ENCODE assay signal across 21 cellular contexts in genomic region chr1:156513189-156513588, GRCh38. TPM values are rescaled to one million over a fixed set of nuclear protein-coding genes. Genes with fewer than 3 reads are reported as not detected.
DNase-seq lines count a peak whose midpoint lies in the region; ATAC-seq and TF ChIP-seq lines count a peak whose summit lies in the region.
"Had no signal": no experiment of that assay in that cellular context is flagged by ENCODE, and none has a peak within 500 bp of the region (broad histone marks: within the 10 kb centered on the region; RNA-seq: fewer than 3 reads in every experiment).

No MANE protein-coding gene starts in this region.

- H3K4me3 ChIP-seq in heart right ventricle (no peak overlapping the region), esophagus muscularis mucosa (no peak overlapping the region)

- H3K4me1 Mint-ChIP-seq in natural killer cell, result peaks cover 14 to 23% of the 10 kb centered on the region in 2 donors
- peaks cover 28% of the 10 kb centered on the region for H3K4me1 Mint-ChIP-seq in nephron progenitor cell

- peaks cover 9 to 38% (median 27%) of the 10 kb centered on the region in 9 donors for H3K4me1 ChIP-seq in heart right ventricle
- peaks cover 29 to 56% (median 55%) of the 10 kb centered on the region in 4 donors for H3K4me1 ChIP-seq in esophagus muscularis mucosa
- H3K4me1 ChIP-seq: BE2C had no signal

- H3K27me3 Mint-ChIP-seq in natural killer cell (ENCODE audit: low read depth in 2 of 2), result no peaks in the 10 kb centered on the region
- peaks cover 21% of the 10 kb centered on the region for H3K27me3 Mint-ChIP-seq in nephron progenitor cell (ENCODE audit: low read depth, poor library complexity)
- H3K27me3 Mint-ChIP-seq: IgD-negative memory B cell had no signal

- no peak for TF ChIP-seq POLR2A in esophagus muscularis mucosa (IDR thresholded peaks at IDR 0.05; ENCODE audit: low read depth)

- no peak for TF ChIP-seq EP300 in esophagus muscularis mucosa (IDR thresholded peaks at IDR 0.05)

- peak; percentile 35 for DNase-seq in cardiac septum (ENCODE audit: low spot score)
- no peak for DNase-seq in heart right ventricle
- DNase-seq in esophagus muscularis mucosa (ENCODE audit: extremely low spot score), result no peak
- DNase-seq in posterior vena cava (ENCODE audit: low spot score), result peak; percentile 26
- no peak for DNase-seq in substantia nigra (lab: John Stamatoyannopoulos, UW)
- DNase-seq in natural killer cell, result no peak
- no peak for DNase-seq in nephron progenitor cell
- DNase-seq in stimulated activated naive CD4-positive, alpha-beta T cell treated with Interleukin-2 at 50 U/mL for 16 hours (lab: John Stamatoyannopoulos, UW), result no peak
- DNase-seq: 8988T, BE2C, HCEC 1CT, MV-4-11, NCI-H1694, NCI-H2081, NCI-H2171, NCI-H524 treated with DMSO at 0.1 percent for 48 hours, NCI-H82, SIG-M5 had no signal

- H3K27me3 ChIP-seq in heart right ventricle, result no peaks in the 10 kb centered on the region
- H3K27me3 ChIP-seq in esophagus muscularis mucosa, result no peaks in the 10 kb centered on the region
- H3K27me3 ChIP-seq: BE2C had no signal

- H3K36me3 ChIP-seq in heart right ventricle (no peaks in the 10 kb centered on the region), esophagus muscularis mucosa (no peaks in the 10 kb centered on the region)
- H3K36me3 ChIP-seq: BE2C had no signal

- H3K9me3 Mint-ChIP-seq in natural killer cell (no peaks in the 10 kb centered on the region), nephron progenitor cell (no peaks in the 10 kb centered on the region)
- H3K9me3 Mint-ChIP-seq: IgD-negative memory B cell had no signal

- H3K4me3 Mint-ChIP-seq in natural killer cell (no peak overlapping the region), nephron progenitor cell (no peak overlapping the region)
- H3K4me3 Mint-ChIP-seq: IgD-negative memory B cell had no signal

- WGBS in heart right ventricle, 2 donors, result 79 to 84% methylated on average over 9 of the region's 9 CpGs
- WGBS in esophagus muscularis mucosa, result 63% methylated on average over 9 of the region's 9 CpGs

- H3K9me3 ChIP-seq in heart right ventricle (no peaks in the 10 kb centered on the region), esophagus muscularis mucosa (no peaks in the 10 kb centered on the region)
- H3K9me3 ChIP-seq: BE2C had no signal

- no peak for TF ChIP-seq CTCF in heart right ventricle (IDR thresholded peaks at IDR 0.05)
- no peak for TF ChIP-seq CTCF in esophagus muscularis mucosa (IDR thresholded peaks at IDR 0.05)
- no peak for TF ChIP-seq CTCF in natural killer cell (IDR thresholded peaks at IDR 0.05)
- TF ChIP-seq CTCF in nephron progenitor cell (IDR thresholded peaks at IDR 0.05), result no peak

- no peak overlapping the region for H3K27ac Mint-ChIP-seq in natural killer cell
- H3K27ac Mint-ChIP-seq in nephron progenitor cell, result no peak overlapping the region
- H3K27ac Mint-ChIP-seq: IgD-negative memory B cell had no signal

- ATAC-seq in heart right ventricle (no peak), natural killer cell (no peak)
- ATAC-seq: Panc1, SK-N-SH treated with all-trans-retinoic acid at 6 μM for 48 hours had no signal

- H3K27ac ChIP-seq in heart right ventricle (no peak overlapping the region), esophagus muscularis mucosa (replicated peaks in 1 of 4) (peak overlapping the region; percentile 51 to 100 (median 98)), substantia nigra (ENCODE audit: low read depth, low read length, poor library complexity, severe bottlenecking) (no peak overlapping the region)

- H3K36me3 Mint-ChIP-seq in natural killer cell (no peaks in the 10 kb centered on the region), nephron progenitor cell (ENCODE audit: low read depth) (no peaks in the 10 kb centered on the region)
- H3K36me3 Mint-ChIP-seq: IgD-negative memory B cell had no signal

- intact Hi-C loops in cardiac septum (cut with DNase I), result loop anchor here (5.0 kb wide), 1 partner anchor 34 kb away; no protein-coding TSS in a partner anchor
- intact Hi-C loops in heart right ventricle (cut with DNase I), result loop anchor here in 2 of 10 donors (5.0 kb wide), 1 partner anchor 69 kb away; no protein-coding TSS in a partner anchor
- intact Hi-C loops in esophagus muscularis mucosa (cut with DNase I), result no loop called here
- intact Hi-C loops in posterior vena cava (cut with DNase I), result loop anchor here in 1 of 2 donors (10.0 kb wide), 1 partner anchor 72 kb away; no protein-coding TSS in a partner anchor
- intact Hi-C loops in natural killer cell (cut with micrococcal nuclease), result no loop called here

RNA-seq across cellular contexts. Expression of gene MEF2D, which starts 12.6 kb away (rescaled TPM):
- total RNA-seq in cardiac septum (93.1 TPM), heart right ventricle (100 to 1,000 TPM in 4 of 10 donors, 10 to 100 TPM in 6; 81.1 to 127 (median 96.5) TPM), esophagus muscularis mucosa (100 to 1,000 TPM in 3 of 4 donors, 10 to 100 TPM in 1; 78.0 to 138 (median 115) TPM), posterior vena cava (100 to 1,000 TPM in 1 of 2 donors, 10 to 100 TPM in 1; 77.5 to 102 TPM), natural killer cell (100 to 1,000 TPM; 232 to 298 (median 284) TPM)
- polyA plus RNA-seq in heart right ventricle, result 10 to 100 TPM; 31.6 to 37.7 TPM

RNA-seq across cellular contexts. Expression of gene IQGAP3, which starts 59.2 kb away (rescaled TPM):
- 0.16 TPM for total RNA-seq in cardiac septum
- 1 to 10 TPM in 3 of 10 donors, under 1 TPM in 7; 0.07 to 3.8 (median 0.39) TPM for total RNA-seq in heart right ventricle
- polyA plus RNA-seq in heart right ventricle, result under 1 TPM; 0.09 to 0.22 TPM
- total RNA-seq in esophagus muscularis mucosa, result 1 to 10 TPM in 1 of 4 donors, under 1 TPM in 2, not detected in 1; 0.06 to 1.1 (median 0.50) TPM
- under 1 TPM; 0.43 to 0.79 TPM for total RNA-seq in posterior vena cava
- total RNA-seq in natural killer cell, result under 1 TPM; 0.08 to 0.21 (median 0.14) TPM
- polyA plus RNA-seq: IgD-negative memory B cell had no signal

Comparison
In these comparisons a context has a peak if more than half of its experiments do, and no peak if none do; other contexts are left out.
1. DNase-seq: peak in cardiac septum (single experiment) and posterior vena cava (single experiment); none in heart right ventricle (0 of 2), esophagus muscularis mucosa (single experiment), substantia nigra (0 of 49), natural killer cell (single experiment), nephron progenitor cell (single experiment) and stimulated activated naive CD4-positive, alpha-beta T cell treated with Interleukin-2 at 50 U/mL for 16 hours (single experiment).
2. H3K27ac ChIP-seq: peak in esophagus muscularis mucosa (4 of 4); none in heart right ventricle (0 of 10) and substantia nigra (single experiment).